ENCODE assay signal across 8 cellular contexts in the genomic region with DNA sequence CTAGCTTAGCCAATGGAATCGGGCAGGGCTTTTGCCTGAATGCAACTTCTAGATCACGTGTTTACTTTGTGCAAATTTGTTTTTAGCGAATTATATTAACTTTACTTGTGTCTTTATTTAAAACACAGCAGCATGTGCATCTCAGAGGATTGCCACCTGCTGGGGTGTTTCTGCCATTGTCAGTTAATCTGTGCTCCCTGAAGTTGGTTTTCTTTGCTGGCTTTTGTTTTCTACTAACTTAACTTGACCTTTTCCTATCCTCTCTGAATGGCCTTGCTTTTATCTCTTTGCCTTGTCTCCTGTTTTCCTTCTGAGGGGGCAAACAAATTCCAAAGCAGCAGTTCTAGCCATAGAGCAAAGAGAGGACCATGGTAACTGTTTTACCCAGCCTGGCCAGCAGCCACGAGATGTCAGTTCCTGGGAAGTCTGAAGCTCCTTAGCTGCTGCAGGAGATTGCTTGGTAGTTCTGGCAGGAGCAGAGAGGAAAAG.
DNase-seq lines count a peak whose midpoint lies in the region; ATAC-seq and TF ChIP-seq lines count a peak whose summit lies in the region.

No MANE protein-coding gene starts in this region.

- H3K27me3 ChIP-seq in CD8-positive, alpha-beta memory T cell (ENCODE audit: insufficient read depth, low read length, poor library complexity, severe bottlenecking): no peaks in the 10 kb centered on the region
- H3K27me3 ChIP-seq in OCI-LY3 (ENCODE audit: low read depth, low read length): no peaks in the 10 kb centered on the region
- H3K27me3 ChIP-seq in stomach: no peaks in the 10 kb centered on the region

- H3K9me3 ChIP-seq in CD8-positive, alpha-beta memory T cell (ENCODE audit: low read length): no peaks in the 10 kb centered on the region
- H3K9me3 ChIP-seq in OCI-LY3 (ENCODE audit: insufficient read depth, low read length) (no peaks in the 10 kb centered on the region), stomach (no peaks in the 10 kb centered on the region)

- H3K4me1 ChIP-seq in CD8-positive, alpha-beta memory T cell (ENCODE audit: insufficient read depth, low read length): peaks cover 10% of the 10 kb centered on the region
- H3K4me1 ChIP-seq in OCI-LY3 (ENCODE audit: low read length) (peaks cover 39% of the 10 kb centered on the region), stomach (peaks cover 14 to 22% (median 20%) of the 10 kb centered on the region in 4 donors)

- ATAC-seq in GM21390 (IDR thresholded peaks at IDR 0.05; ENCODE audit: unreplicated experiment): peak; percentile 26

- POLR2A ChIA-PET in CD8-positive, alpha-beta memory T cell (lab: Charles Lee): no interaction called here

- intact Hi-C loops in stomach (cut with DNase I; ENCODE audit: low total_unique reads): no loop called here

- no peak overlapping the region for H3K4me3 ChIP-seq in CD8-positive, alpha-beta memory T cell (ENCODE audit: low read length)
- H3K4me3 ChIP-seq in OCI-LY3 (ENCODE audit: low read length) (peak overlapping the region; percentile 27), fibroblast of villous mesenchyme (ENCODE audit: low read depth, low read length) (no peak overlapping the region), stomach (no peak overlapping the region)

- peak overlapping the region in 5 of 7 donors; percentile 7 to 52 (median 29) for H3K4me3 Mint-ChIP-seq in CD8-positive, alpha-beta memory T cell

- no peak for TF ChIP-seq EP300 in stomach (IDR thresholded peaks at IDR 0.05)

- H3K4me1 Mint-ChIP-seq in CD8-positive, alpha-beta memory T cell: peaks cover 19 to 32% (median 29%) of the 10 kb centered on the region in 3 donors

- peaks cover 4 to 6% of the 10 kb centered on the region in 2 donors for H3K27me3 Mint-ChIP-seq in CD8-positive, alpha-beta memory T cell

- H3K27ac ChIP-seq in CD8-positive, alpha-beta memory T cell (ENCODE audit: low read depth, low read length): peak overlapping the region; percentile 13
- H3K27ac ChIP-seq in OCI-LY3 (ENCODE audit: low read length) (peak overlapping the region; percentile 66), stomach (peak overlapping the region in 1 of 5 donors; percentile 14)

- WGBS in stomach, 5 donors: 23 to 50% (median 36%) methylated on average over 4 of the region's 4 CpGs

- DNase-seq in CD8-positive, alpha-beta memory T cell: no peak
- DNase-seq in fibroblast of villous mesenchyme (ENCODE audit: low read depth) (peak; percentile 48), stomach (no peak), NCI-H748 (lab: John Stamatoyannopoulos, UW; ENCODE audit: unreplicated experiment) (no peak), NCI-H1436 (lab: John Stamatoyannopoulos, UW) (no peak), UCSD-AML1 (lab: John Stamatoyannopoulos, UW; ENCODE audit: unreplicated experiment) (no peak)

- H3K36me3 Mint-ChIP-seq in CD8-positive, alpha-beta memory T cell: peaks cover 0 to 3% (median 0%) of the 10 kb centered on the region in 3 donors

- TF ChIP-seq CTCF in OCI-LY3 (IDR thresholded peaks at IDR 0.05; ENCODE audit: low read depth, low read length) (peak; percentile 53), fibroblast of villous mesenchyme (IDR thresholded peaks at IDR 0.05; ENCODE audit: insufficient read depth, low read depth, low read length) (peak; percentile 65), stomach (IDR thresholded peaks at IDR 0.05) (peak in 5 of 7 experiments; percentile 25 to 43 (median 31))

- H3K4me2 ChIP-seq in OCI-LY3 (ENCODE audit: low read length): peak overlapping the region; percentile 58

- TF ChIP-seq POLR2A in stomach (IDR thresholded peaks at IDR 0.05): no peak

- no peaks in the 10 kb centered on the region for H3K79me2 ChIP-seq in OCI-LY3 (ENCODE audit: low read length)

- no peaks in the 10 kb centered on the region for H3K36me3 ChIP-seq in CD8-positive, alpha-beta memory T cell (ENCODE audit: insufficient read depth, low read length)
- H3K36me3 ChIP-seq in OCI-LY3 (replicated peaks; ENCODE audit: low read depth, low read length) (no peaks in the 10 kb centered on the region), stomach (no peaks in the 10 kb centered on the region)

- H3K9me3 Mint-ChIP-seq in CD8-positive, alpha-beta memory T cell: no peaks in the 10 kb centered on the region

- peak overlapping the region; percentile 12; the same call in 1 of the 2 replicates for H3K9ac ChIP-seq in OCI-LY3 (ENCODE audit: low read length)

- peak overlapping the region; percentile 90 for H2AFZ ChIP-seq in OCI-LY3 (ENCODE audit: low read depth, low read length)

- peak overlapping the region in 6 of 8 donors; percentile 36 to 77 (median 63) for H3K27ac Mint-ChIP-seq in CD8-positive, alpha-beta memory T cell

- CTCF ChIA-PET in CD8-positive, alpha-beta memory T cell (lab: Charles Lee): interaction anchor here (1.2 to 1.4 kb wide), 2 partner anchors 13 to 27 kb away, joined by 3 to 5 read pairs; no protein-coding TSS in a partner anchor

- no peaks in the 10 kb centered on the region for H4K20me1 ChIP-seq in OCI-LY3 (ENCODE audit: insufficient read depth, low read length)
